ENCODE assay signal across 8 cellular contexts in genomic region chr2:86199834-86200177, GRCh38. TPM values are rescaled to one million over a fixed set of nuclear protein-coding genes. Genes with fewer than 3 reads are reported as not detected.
DNase-seq lines count a peak whose midpoint lies in the region; ATAC-seq and TF ChIP-seq lines count a peak whose summit lies in the region.

No MANE protein-coding gene starts in this region.

- dilution Hi-C loops in IMR-90 (cut with HindIII; ENCODE audit: low sequenced_read_pairs, unreplicated experiment) = no loop called here

- no TSS peak for BruUV-seq in IMR-90 (replicated peaks; lab: Mats Ljungman, UMichigan)

- H3K36me3 ChIP-seq in IMR-90 (ENCODE audit: control insufficient read depth, insufficient read depth, low read length) (no peaks in the 10 kb centered on the region), muscle layer of colon (ENCODE audit: insufficient read depth, low read length) (no peaks in the 10 kb centered on the region)

- H3K56ac ChIP-seq in IMR-90 (ENCODE audit: extremely low read depth, insufficient read depth, low read length) = peak overlapping the region; percentile 81

- intact Hi-C loops in IMR-90 (cut with micrococcal nuclease) = loop anchor here (2.0 kb wide), 1 partner anchor 243 kb away; no protein-coding TSS in a partner anchor

- no peak for TF ChIP-seq CTCF in IMR-90 (conservative IDR thresholded peaks at IDR 0.05; ENCODE audit: low read depth, low read length)

- H3K4me1 ChIP-seq in IMR-90 (ENCODE audit: control insufficient read depth, insufficient read depth, low read length) (0 out of 2 replicates have a peak, but pooled peaks cover 1% of the 10 kb centered on the region), muscle layer of colon (ENCODE audit: insufficient read depth, low read length) (peaks cover 18% of the 10 kb centered on the region)

- H3K4me3 Mint-ChIP-seq in central memory CD8-positive, alpha-beta T cell = peak overlapping the region; percentile 88

- H2BK15ac ChIP-seq in IMR-90 (ENCODE audit: low read depth, low read length) = no peak overlapping the region

- peak overlapping the region; percentile 58 for H3K27ac ChIP-seq in IMR-90 (ENCODE audit: insufficient read depth, low read length)
- H3K27ac ChIP-seq in muscle layer of colon (ENCODE audit: low read depth, low read length) = peak overlapping the region; percentile 90

- H3K27ac Mint-ChIP-seq in central memory CD8-positive, alpha-beta T cell (ENCODE audit: low read depth) = peak overlapping the region; percentile 83

- ATAC-seq in IMR-90 (ENCODE audit: low read depth) = no peak
- ATAC-seq in central memory CD8-positive, alpha-beta T cell (replicated peaks; ENCODE audit: extremely low read depth, poor library complexity, severe bottlenecking) = no peak
- no peak for ATAC-seq in GM19035 (IDR thresholded peaks at IDR 0.05; ENCODE audit: unreplicated experiment)

- H3K4ac ChIP-seq in IMR-90 (ENCODE audit: low read depth, low read length) = peak overlapping the region; percentile 78

- no peaks in the 10 kb centered on the region for H3K9me3 ChIP-seq in IMR-90 (ENCODE audit: control insufficient read depth, insufficient read depth, low read length)
- no peaks in the 10 kb centered on the region for H3K9me3 ChIP-seq in muscle layer of colon (ENCODE audit: low read length)

- POLR2A ChIA-PET in IMR-90 (lab: Charles Lee; ENCODE audit: unreplicated experiment) = no interaction called here

- H3K4me1 Mint-ChIP-seq in central memory CD8-positive, alpha-beta T cell = peaks cover 39% of the 10 kb centered on the region

- no peak for TF ChIP-seq RAD21 in IMR-90 (IDR thresholded peaks at IDR 0.05; ENCODE audit: low read length)

- H3K4me2 ChIP-seq in IMR-90 (ENCODE audit: low read depth, low read length) = peak overlapping the region; percentile 97

- peak overlapping the region; percentile 48; the same call in 1 of the 2 replicates for H3K23ac ChIP-seq in IMR-90 (ENCODE audit: low read depth, low read length)

- H2BK5ac ChIP-seq in IMR-90 (ENCODE audit: low read depth, low read length, poor library complexity, severe bottlenecking) = no peak overlapping the region

- H3K14ac ChIP-seq in IMR-90 (replicated peaks; ENCODE audit: low read depth, low read length) = peak overlapping the region; percentile 93

- in situ Hi-C loops in ACHN (cut with HindIII; ENCODE audit: low pct_ligation_motif_present, low pct_unique_long_range_greater_than_20kb, low sequenced_read_pairs) = no loop called here
- in situ Hi-C loops in IMR-90 (cut with MboI; ENCODE audit: low sequenced_read_pairs) = no loop called here

- H2AFZ ChIP-seq in IMR-90 (replicated peaks; ENCODE audit: low read length, poor library complexity) = peak overlapping the region; percentile 94

- peak overlapping the region; percentile 69 for H2AK9ac ChIP-seq in IMR-90 (replicated peaks; ENCODE audit: low read depth, low read length, poor library complexity)

- no peak overlapping the region for H2BK20ac ChIP-seq in IMR-90 (ENCODE audit: low read depth, low read length)

- peaks cover 23% of the 10 kb centered on the region for H3K36me3 Mint-ChIP-seq in central memory CD8-positive, alpha-beta T cell (ENCODE audit: insufficient read depth)

- H3K4me3 ChIP-seq in IMR-90 (ENCODE audit: insufficient read depth, low read depth, low read length) = peak overlapping the region; percentile 64
- H3K4me3 ChIP-seq in muscle layer of colon (ENCODE audit: low read depth in 1 of 2, low read length in 2 of 2) = peak overlapping the region; percentile 64 to 70

- peaks cover 21 to 36% of the 10 kb centered on the region in 2 experiments for H3K79me1 ChIP-seq in IMR-90 (ENCODE audit: low read depth in 1 of 2, low read length in 2 of 2)

- H3K18ac ChIP-seq in IMR-90 (ENCODE audit: low read depth, low read length) = no peak overlapping the region

- peaks cover 2% of the 10 kb centered on the region; the same call in 1 of the 2 replicates for H3K9me1 ChIP-seq in IMR-90 (ENCODE audit: insufficient read depth, low read length)

- H4K5ac ChIP-seq in IMR-90 (ENCODE audit: low read depth, low read length) = peak overlapping the region; percentile 63

- H4K91ac ChIP-seq in IMR-90 (ENCODE audit: insufficient read depth, low read depth, low read length) = peak overlapping the region; percentile 70; the same call in 1 of the 2 replicates

- no peak overlapping the region for H2AK5ac ChIP-seq in IMR-90 (ENCODE audit: low read depth, low read length)

- H4K20me1 ChIP-seq in IMR-90 (ENCODE audit: insufficient read depth, low read length) = peaks cover 4% of the 10 kb centered on the region

- CTCF ChIA-PET in IMR-90 (lab: Yijun Ruan, JAX) = no interaction called here

- DNase-seq in ACHN (peak; percentile 11), IMR-90 (no peak), NCI-H2081 treated with DMSO at 0.1 percent for 48 hours (lab: John Stamatoyannopoulos, UW) (no peak), NCI-H1048 (lab: John Stamatoyannopoulos, UW) (no peak), NAMALWA (ENCODE audit: low spot score) (no peak)
- DNase-seq in central memory CD8-positive, alpha-beta T cell (ENCODE audit: low spot score in 2 of 2) = no peak

- no peak overlapping the region for H2BK120ac ChIP-seq in IMR-90 (ENCODE audit: low read depth, low read length)

- H4K8ac ChIP-seq in IMR-90 (ENCODE audit: low read depth in 2 of 2, low read length in 2 of 2) = peak overlapping the region; percentile 60 to 96

- H3K9me3 Mint-ChIP-seq in central memory CD8-positive, alpha-beta T cell = no peaks in the 10 kb centered on the region

- H3K9ac ChIP-seq in IMR-90 (ENCODE audit: low read depth, low read length) = peak overlapping the region; percentile 90
- H3K9ac ChIP-seq in muscle layer of colon (ENCODE audit: low read length) = peak overlapping the region; percentile 63

- no peaks in the 10 kb centered on the region for H3K27me3 Mint-ChIP-seq in central memory CD8-positive, alpha-beta T cell

- H3K27me3 ChIP-seq in IMR-90 (ENCODE audit: control insufficient read depth, insufficient read depth, low read length) (no peaks in the 10 kb centered on the region), muscle layer of colon (ENCODE audit: control insufficient read depth in 1 of 2, insufficient read depth in 2 of 2, low read length in 2 of 2) (no peaks in the 10 kb centered on the region)

- no peak for TF ChIP-seq POLR2A in IMR-90 (IDR thresholded peaks at IDR 0.05; ENCODE audit: low read depth, low read length)

- no CpG with 5 or more reads among the region's 8 CpGs for WGBS in IMR-90 (ENCODE audit: extremely low coverage in 2 of 2, insufficient read length in 1 of 2), 2 experiments

TF ChIP-seq in IMR-90, 13 proteins besides CTCF, POLR2A, EP300 and RAD21:
- TF ChIP-seq NFE2L2 (IDR thresholded peaks at IDR 0.05; ENCODE audit: low read depth, low read length) = no peak
- TF ChIP-seq CHD1 (IDR thresholded peaks at IDR 0.05; ENCODE audit: low read depth, low read length) = no peak
- no peak for TF ChIP-seq MAZ (IDR thresholded peaks at IDR 0.05; ENCODE audit: borderline replicate concordance, low read depth, low read length)

RNA-seq across cellular contexts. Expression of gene MRPL35, which starts 0.5 kb away (rescaled TPM):
- total RNA-seq in IMR-90 (2012; rRNA removed) = 26.7 and 64.0 TPM in 2 replicates
- polyA plus RNA-seq in IMR-90 (2012; rRNA removed) = 37.6 and 48.7 TPM in 2 replicates
- polyA plus RNA-seq in IMR-90 (2012; cell fraction: cytosol; rRNA removed) = 12.7 and 13.9 TPM in 2 replicates
- 3.7 and 9.4 TPM in 2 replicates for polyA plus RNA-seq in IMR-90 (2012; cell fraction: nucleus; rRNA removed; ENCODE audit: low replicate concordance)

RNA-seq across cellular contexts. Expression of gene IMMT, which starts 4.5 kb away (rescaled TPM):
- total RNA-seq in IMR-90 (2012; rRNA removed) = 87.3 and 90.0 TPM in 2 replicates
- polyA plus RNA-seq in IMR-90 (2012; rRNA removed) = 41.0 and 50.5 TPM in 2 replicates
- polyA plus RNA-seq in IMR-90 (2012; cell fraction: cytosol; rRNA removed) = 14.0 and 31.8 TPM in 2 replicates
- 12.0 and 46.2 TPM in 2 replicates for polyA plus RNA-seq in IMR-90 (2012; cell fraction: nucleus; rRNA removed; ENCODE audit: low replicate concordance)
